Comparison of ENCODE assay signal across 13 cellular contexts in the genomic region with DNA sequence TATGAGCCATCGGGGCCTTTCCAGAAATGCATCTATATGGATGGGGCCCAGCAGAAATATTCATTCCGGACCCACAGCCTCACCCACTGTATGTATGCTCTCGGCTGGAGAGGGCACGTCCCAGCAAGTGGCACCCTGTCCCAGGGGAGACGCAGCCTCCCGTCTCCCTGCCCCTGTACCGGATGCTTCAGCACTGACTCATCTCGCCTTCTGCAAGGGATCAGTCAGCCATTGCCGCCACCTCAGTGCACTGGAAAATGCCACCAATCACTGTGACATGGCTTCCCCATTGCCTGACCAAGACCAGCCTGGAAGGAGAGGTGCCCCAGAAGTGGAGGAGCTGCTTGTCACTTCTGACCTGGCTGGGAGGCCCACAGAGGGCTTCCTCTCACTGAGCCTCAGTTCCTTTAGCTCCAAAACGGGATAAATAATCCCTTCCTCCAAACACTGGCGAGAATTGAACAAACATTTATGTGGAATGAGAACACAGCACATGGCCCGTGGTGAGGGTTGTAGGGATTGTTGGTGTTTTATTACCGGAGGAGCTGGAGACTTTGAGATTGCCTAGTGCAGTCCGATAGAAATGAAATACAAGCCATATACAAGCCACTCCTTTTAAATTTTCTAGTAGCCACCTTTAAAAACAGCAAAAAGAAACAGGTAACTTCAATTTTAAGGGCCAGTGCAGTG. TPM values are rescaled to one million over a fixed set of nuclear protein-coding genes. Genes with fewer than 3 reads are reported as not detected.
DNase-seq lines count a peak whose midpoint lies in the region; ATAC-seq, FAIRE-seq and TF ChIP-seq lines count a peak whose summit lies in the region.
"Had no signal": no experiment of that assay in that cellular context is flagged by ENCODE, and none has a peak within 500 bp of the region (broad histone marks: within the 10 kb centered on the region; RNA-seq: fewer than 3 reads in every experiment).

No MANE protein-coding gene starts in this region.

- H3K36me3 ChIP-seq in bronchial epithelial cell (ENCODE audit: control insufficient read depth, insufficient read depth, low read length) (peaks cover 2% of the 10 kb centered on the region), mesodermal cell (ENCODE audit: control insufficient read depth, insufficient read depth, low read length) (peaks cover 43% of the 10 kb centered on the region)
- H3K36me3 ChIP-seq: gastroesophageal sphincter had no signal

- CTCF ChIA-PET in AG04450 (lab: Charles Lee) = interaction anchor here (1.8 kb wide), 1 partner anchor 12 kb away, joined by 11 read pairs; no protein-coding TSS in a partner anchor

- H3K27me3 ChIP-seq in AG04450 (ENCODE audit: control insufficient read depth, insufficient read depth, low read length) (no peaks in the 10 kb centered on the region), bronchial epithelial cell (ENCODE audit: control insufficient read depth, insufficient read depth, low read length) (no peaks in the 10 kb centered on the region)
- H3K27me3 ChIP-seq: gastroesophageal sphincter had no signal

- ATAC-seq in GM18907 (IDR thresholded peaks at IDR 0.05; ENCODE audit: unreplicated experiment) = no peak
- ATAC-seq: gastroesophageal sphincter, K562 had no signal

- 86 to 89% methylated on average over 8 to 11 of the region's 14 CpGs for WGBS in mesodermal cell (ENCODE audit: insufficient coverage in 2 of 2), 2 experiments

- TF ChIP-seq CTCF in AG04450 (IDR thresholded peaks at IDR 0.05; ENCODE audit: low read depth, low read length) (no peak), bronchial epithelial cell (IDR thresholded peaks at IDR 0.05; ENCODE audit: insufficient read depth, low read length, severe bottlenecking) (peak; percentile 4)

- POLR2A ChIA-PET in AG04450 (lab: Yijun Ruan, JAX) = no interaction called here

- DNase-seq in AG04450 (ENCODE audit: low read depth, low spot score) (no peak), HS-27A (ENCODE audit: low read depth) (peak; percentile 31), bronchial epithelial cell (ENCODE audit: low read depth) (peak; percentile 98), CD1c-positive myeloid dendritic cell (ENCODE audit: extremely low spot score) (no peak), NCI-H146 treated with DMSO at 0.1 percent for 48 hours (lab: John Stamatoyannopoulos, UW; ENCODE audit: unreplicated experiment) (no peak), NCI-H226 (no peak)
- DNase-seq: activated CD4-positive, CD25-positive, alpha-beta regulatory T cell treated with anti-CD3 and anti-CD28 coated beads, Interleukin-2, amount 50 U/mL, for 72 hours; activated naive CD8-positive, alpha-beta T cell treated with anti-CD3 and anti-CD28 coated beads, Interleukin-2, amount 10 ng/mL, durations not matched to agents 7 days and 5 days; nephron progenitor cell had no signal

- FAIRE-seq in bronchial epithelial cell (lab: Jason Lieb, UNC) = peak; percentile 66
- FAIRE-seq: K562 had no signal

- H3K4me3 ChIP-seq in AG04450 (ENCODE audit: low read depth, low read length) (no peak overlapping the region), bronchial epithelial cell (ENCODE audit: low read depth, low read length) (no peak overlapping the region), mesodermal cell (ENCODE audit: extremely low read depth, insufficient read depth, low read length, poor library complexity, severe bottlenecking) (no peak overlapping the region)
- H3K4me3 ChIP-seq: gastroesophageal sphincter, K562 had no signal

- peak overlapping the region; percentile 63 for H3K27ac ChIP-seq in AG04450 (ENCODE audit: low read depth, low read length)
- peak overlapping the region; percentile 49 for H3K27ac ChIP-seq in mesodermal cell (ENCODE audit: low read depth, low read length, severe bottlenecking)
- H3K27ac ChIP-seq: gastroesophageal sphincter had no signal

- peaks cover 51% of the 10 kb centered on the region for H3K4me1 ChIP-seq in mesodermal cell (ENCODE audit: control insufficient read depth, insufficient read depth, low read length, poor library complexity, severe bottlenecking)
- H3K4me1 ChIP-seq: gastroesophageal sphincter had no signal

- H3K9me3 ChIP-seq in AG04450 (ENCODE audit: control insufficient read depth, insufficient read depth, low read length) (no peaks in the 10 kb centered on the region; the same call in 1 of the 2 replicates), mesodermal cell (ENCODE audit: control insufficient read depth, low read length) (no peaks in the 10 kb centered on the region)
- H3K9me3 ChIP-seq: gastroesophageal sphincter had no signal

RNA-seq across cellular contexts. Expression of a gene that starts 43.9 kb away (rescaled TPM):
- 0.17 TPM in 1 of 2 replicates, not detected in the other for polyA plus RNA-seq in AG04450 (2011; rRNA removed)
- not detected in 2 replicates for polyA minus RNA-seq in AG04450 (2011; rRNA and poly(A)+ RNA removed)
- total RNA-seq in bronchial epithelial cell = not detected in 2 replicates
- not detected for polyA plus RNA-seq in mesodermal cell (2013, experiment 1 of 2)
- polyA plus RNA-seq in mesodermal cell (2013, experiment 2 of 2) = not detected
- total RNA-seq: activated naive CD8-positive, alpha-beta T cell treated with anti-CD3 and anti-CD28 coated beads, Interleukin-2, amount 10 ng/mL, durations not matched to agents 7 days and 5 days had no signal
- polyA plus RNA-seq: K562 had no signal

RNA-seq across cellular contexts. Expression of a gene that starts 50.6 kb away (rescaled TPM):
- polyA plus RNA-seq in AG04450 (2011; rRNA removed) = not detected in 2 replicates
- not detected in 2 replicates for polyA minus RNA-seq in AG04450 (2011; rRNA and poly(A)+ RNA removed)
- total RNA-seq in bronchial epithelial cell = not detected in 2 replicates
- not detected for polyA plus RNA-seq in mesodermal cell (2013, experiment 1 of 2)
- polyA plus RNA-seq in mesodermal cell (2013, experiment 2 of 2) = not detected
- total RNA-seq: activated naive CD8-positive, alpha-beta T cell treated with anti-CD3 and anti-CD28 coated beads, Interleukin-2, amount 10 ng/mL, durations not matched to agents 7 days and 5 days; gastroesophageal sphincter had no signal
- polyA plus RNA-seq: K562 had no signal

Comparison
In these comparisons a context has a peak if more than half of its experiments do, and no peak if none do; other contexts are left out.
1. DNase-seq: peak in HS-27A (single experiment) and bronchial epithelial cell (single experiment); none in AG04450 (single experiment), CD1c-positive myeloid dendritic cell (single experiment), NCI-H146 treated with DMSO at 0.1 percent for 48 hours (single experiment) and NCI-H226 (single experiment).